ENCODE assay signal across 8 cellular contexts in the genomic region with DNA sequence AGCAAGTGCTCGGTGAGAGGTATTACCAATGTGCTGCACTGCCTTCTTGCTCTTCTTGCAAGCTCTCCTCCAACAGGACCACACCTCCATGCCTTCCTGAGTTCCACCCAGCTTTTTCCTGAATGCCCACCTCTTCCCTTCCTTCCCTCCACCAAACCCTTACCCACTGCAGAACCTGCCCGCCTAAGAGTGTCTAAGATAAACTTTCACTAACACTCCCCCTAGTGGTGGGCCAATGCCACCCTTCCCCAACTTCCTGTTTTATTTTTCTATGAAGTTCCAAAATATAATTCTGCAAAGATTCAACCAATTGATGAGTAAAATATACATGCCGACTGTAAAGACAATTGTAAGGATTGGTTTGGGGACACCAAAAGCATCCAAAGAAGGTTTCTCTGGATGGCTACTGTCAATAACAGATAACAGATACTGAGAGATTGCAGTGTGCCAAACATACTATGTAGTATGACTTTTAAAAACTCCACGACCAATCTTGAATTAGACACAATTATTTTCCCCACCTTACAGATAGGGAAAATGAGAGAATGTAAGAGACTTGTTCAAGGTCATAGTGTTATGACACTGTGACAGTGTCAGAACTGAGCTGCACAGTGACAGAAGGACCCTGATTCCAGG. TPM values are rescaled to one million over a fixed set of nuclear protein-coding genes. Genes with fewer than 3 reads are reported as not detected.
DNase-seq lines count a peak whose midpoint lies in the region; ATAC-seq and TF ChIP-seq lines count a peak whose summit lies in the region.

No MANE protein-coding gene starts in this region.

- no peaks in the 10 kb centered on the region for H3K36me3 ChIP-seq in sigmoid colon

- 41 to 58% methylated on average over 4 of the region's 4 CpGs for WGBS in sigmoid colon, 2 donors

- peak; percentile 75 for ATAC-seq in HG03432 (IDR thresholded peaks at IDR 0.05; ENCODE audit: unreplicated experiment)

- H3K9me3 ChIP-seq in sigmoid colon, result peaks cover 0 to 4% (median 0%) of the 10 kb centered on the region in 4 donors

- no peak for TF ChIP-seq EP300 in sigmoid colon (IDR thresholded peaks at IDR 0.05)

- TF ChIP-seq POLR2A in sigmoid colon (IDR thresholded peaks at IDR 0.05), result no peak

- H3K4me3 ChIP-seq in sigmoid colon, result no peak overlapping the region

- DNase-seq in NCI-H510A treated with DMSO at 0.1 percent for 48 hours (lab: John Stamatoyannopoulos, UW) (peak; percentile 2), NCI-H510A (lab: John Stamatoyannopoulos, UW) (no peak), RPMI7951 (ENCODE audit: low read depth) (peak; percentile 60), glomerular visceral epithelial cell (ENCODE audit: extremely low spot score) (peak; percentile 59), sigmoid colon (no peak), NK-92 (lab: John Stamatoyannopoulos, UW; ENCODE audit: unreplicated experiment) (no peak)
- DNase-seq in activated T-helper 1 cell treated with anti-CD3 and anti-CD28 coated beads, Interleukin-2, amount 50 U/mL, for 16 hours (ENCODE audit: low read depth in 1 of 2, low spot score in 1 of 2), result peak; percentile 7 to 9

- H3K27ac ChIP-seq in sigmoid colon, result no peak overlapping the region

- H3K4me1 ChIP-seq in sigmoid colon, result no peaks in the 10 kb centered on the region

- TF ChIP-seq CTCF in sigmoid colon (IDR thresholded peaks at IDR 0.05), result peak in 3 of 4 experiments; percentile 52 to 63 (median 54)

- H3K27me3 ChIP-seq in sigmoid colon, result no peaks in the 10 kb centered on the region

- intact Hi-C loops in sigmoid colon (cut with DNase I), result no loop called here

RNA-seq across cellular contexts. Expression of a gene that starts 38.6 kb away (rescaled TPM):
- 8.8 and 14.2 TPM in 2 replicates for total RNA-seq in RPMI7951 (2014; rRNA removed; shearing (Covaris generic))
- total RNA-seq in sigmoid colon, result 10 to 100 TPM; 21.0 to 41.5 (median 29.1) TPM
- polyA plus RNA-seq in sigmoid colon, result 10 to 100 TPM; 10.8 to 27.7 (median 13.8) TPM

Comparison
In these comparisons a context has a peak if more than half of its experiments do, and no peak if none do; other contexts are left out.
1. DNase-seq: peak in NCI-H510A treated with DMSO at 0.1 percent for 48 hours (single experiment), RPMI7951 (single experiment), activated T-helper 1 cell treated with anti-CD3 and anti-CD28 coated beads, Interleukin-2, amount 50 U/mL, for 16 hours (2 of 2) and glomerular visceral epithelial cell (single experiment); none in NCI-H510A (single experiment), sigmoid colon (single experiment) and NK-92 (single experiment).